23 cellular contexts compared by ENCODE assay signal in genomic region chr6:106439459-106439858, GRCh38.
A peak's percentile ranks its signal among the peaks of the same experiment; 100 is the strongest.
DNase-seq lines count a peak whose midpoint lies in the region; ATAC-seq and TF ChIP-seq lines count a peak whose summit lies in the region.
"Had no signal": no experiment of that assay in that cellular context is flagged by ENCODE, and none has a peak within 500 bp of the region (broad histone marks: within the 10 kb centered on the region; RNA-seq: fewer than 3 reads in every experiment).

No MANE protein-coding gene starts in this region.

- DNase-seq in ELR (ENCODE audit: low read depth) (peak; percentile 55), M059J (ENCODE audit: low read depth) (peak; percentile 79), mammary epithelial cell (peak; percentile 82), osteoblast (ENCODE audit: insufficient read length, low spot score, missing footprints) (no peak), NCI-H146 (lab: John Stamatoyannopoulos, UW) (no peak)
- DNase-seq: activated CD4-positive, alpha-beta T cell treated with anti-CD3 and anti-CD28 coated beads, Interleukin-2, amount 10 ng/mL, durations not matched to agents 24 days and 14 days; activated naive CD8-positive, alpha-beta T cell treated with anti-CD3 and anti-CD28 coated beads, Interleukin-2, amount 10 ng/mL, durations not matched to agents 7 days and 5 days; DMS153; effector CD4-positive, alpha-beta T cell; H9; KG1; mesenchymal stem cell; naive thymus-derived CD4-positive, alpha-beta T cell; NCI-H1105; NCI-H2081; NCI-H446; sigmoid colon; stimulated activated CD8-positive, alpha-beta memory T cell treated with anti-CD3 and anti-CD28 coated beads, Interleukin-4, amount 100 ng/mL, for 48 hours; upper lobe of right lung had no signal

- H4K20me1 ChIP-seq in mammary epithelial cell (ENCODE audit: insufficient read depth, low read length) (no peaks in the 10 kb centered on the region), osteoblast (ENCODE audit: insufficient read depth, low read length) (no peaks in the 10 kb centered on the region)

- H3K4me3 ChIP-seq in mammary epithelial cell (replicated peaks in 1 of 3; ENCODE audit: insufficient read depth in 1 of 3, low read depth in 2 of 3, low read length in 3 of 3) (peak overlapping the region in 2 of 3 experiments; percentile 31 to 44), osteoblast (ENCODE audit: insufficient read depth, low read length) (no peak overlapping the region)
- H3K4me3 ChIP-seq: gastroesophageal sphincter, sigmoid colon, SJSA1, upper lobe of right lung had no signal

- TF ChIP-seq CTCF in mammary epithelial cell (conservative IDR thresholded peaks at IDR 0.05 in 1 of 2, IDR thresholded peaks at IDR 0.05 in 1 of 2; ENCODE audit: extremely low read depth in 1 of 2, insufficient read depth in 1 of 2, low read depth in 1 of 2, low read length in 2 of 2) = no peak
- no peak for TF ChIP-seq CTCF in osteoblast (IDR thresholded peaks at IDR 0.05; ENCODE audit: extremely low read depth, low read depth, low read length)

- H3K79me2 ChIP-seq in mammary epithelial cell (ENCODE audit: insufficient read depth, low read length) (peaks cover 25% of the 10 kb centered on the region), osteoblast (ENCODE audit: insufficient read depth, low read length) (no peaks in the 10 kb centered on the region)

- H3K36me3 ChIP-seq in mammary epithelial cell (ENCODE audit: insufficient read depth, low read length) (no peaks in the 10 kb centered on the region), osteoblast (ENCODE audit: insufficient read depth, low read length) (no peaks in the 10 kb centered on the region)
- H3K36me3 ChIP-seq: gastroesophageal sphincter, sigmoid colon, SJSA1, upper lobe of right lung had no signal

- WGBS in mammary epithelial cell (ENCODE audit: low coverage, missing lambda C conversion rate) = 38% methylated on average over 2 of the region's 2 CpGs

- peak overlapping the region; percentile 48 for H3K27ac ChIP-seq in mammary epithelial cell (ENCODE audit: insufficient read depth, low read depth, low read length)
- no peak overlapping the region for H3K27ac ChIP-seq in osteoblast (ENCODE audit: low read depth, low read length)
- H3K27ac ChIP-seq: gastroesophageal sphincter, sigmoid colon, SJSA1, upper lobe of right lung had no signal

- H3K27me3 ChIP-seq in mammary epithelial cell (ENCODE audit: insufficient read depth, low read length) (no peaks in the 10 kb centered on the region), osteoblast (ENCODE audit: insufficient read depth, low read length) (peaks cover 57% of the 10 kb centered on the region)

- peaks cover 25% of the 10 kb centered on the region for H3K4me1 ChIP-seq in mammary epithelial cell (ENCODE audit: insufficient read depth, low read length)
- H3K4me1 ChIP-seq in osteoblast (ENCODE audit: insufficient read depth, low read length) = no peaks in the 10 kb centered on the region
- H3K4me1 ChIP-seq: gastroesophageal sphincter, upper lobe of right lung had no signal

- in situ Hi-C loops in mammary epithelial cell (cut with MboI; ENCODE audit: low sequenced_read_pairs in 2 of 2) = loop anchor here in 1 of 2 donors (25.0 kb wide), 1 partner anchor 548 kb away; no protein-coding TSS in a partner anchor

- H3K9ac ChIP-seq in mammary epithelial cell (ENCODE audit: insufficient read depth, low read length) = no peak overlapping the region

- ATAC-seq in HG02884 (IDR thresholded peaks at IDR 0.05; ENCODE audit: unreplicated experiment) (no peak), HG03439 (IDR thresholded peaks at IDR 0.05; ENCODE audit: unreplicated experiment) (no peak)
- ATAC-seq: gastroesophageal sphincter; naive thymus-derived CD4-positive, alpha-beta T cell; upper lobe of right lung had no signal

- no peak overlapping the region for H2AFZ ChIP-seq in mammary epithelial cell (ENCODE audit: low read depth, low read length)
- H2AFZ ChIP-seq in osteoblast (ENCODE audit: low read length) = no peak overlapping the region

- dilution Hi-C loops in mammary epithelial cell (cut with HindIII; ENCODE audit: low sequenced_read_pairs) = no loop called here

- intact Hi-C loops in mammary epithelial cell (cut with micrococcal nuclease) = loop anchor here (1.0 kb wide), 1 partner anchor 79 kb away; the partner anchor contains the start of gene CRYBG1

- CTCF ChIA-PET in mammary epithelial cell (lab: Charles Lee; ENCODE audit: low non-redundant PET) = no interaction called here

- H3K9me3 ChIP-seq in mammary epithelial cell (replicated peaks; ENCODE audit: insufficient read depth, low read length) = no peaks in the 10 kb centered on the region
- no peaks in the 10 kb centered on the region for H3K9me3 ChIP-seq in osteoblast (ENCODE audit: low read depth, low read length)
- H3K9me3 ChIP-seq: gastroesophageal sphincter, sigmoid colon, SJSA1, upper lobe of right lung had no signal

- peak overlapping the region; percentile 77 for H3K4me2 ChIP-seq in mammary epithelial cell (ENCODE audit: insufficient read depth, low read depth, low read length)
- peak overlapping the region; percentile 23 for H3K4me2 ChIP-seq in osteoblast (ENCODE audit: insufficient read depth, low read length)

- no TSS peak for BruUV-seq in mammary epithelial cell (replicated peaks; lab: Mats Ljungman, UMichigan)

Comparison
In these comparisons a context has a peak if more than half of its experiments do, and no peak if none do; other contexts are left out.
1. DNase-seq: peak in ELR (single experiment), M059J (single experiment) and mammary epithelial cell (single experiment); none in osteoblast (single experiment) and NCI-H146 (single experiment).